In genomic region chr22:38927033-38927789, GRCh38 we compare ENCODE assay signal across 8 cellular contexts. TPM values are rescaled to one million over a fixed set of nuclear protein-coding genes. Genes with fewer than 3 reads are reported as not detected.
DNase-seq lines count a peak whose midpoint lies in the region; ATAC-seq and TF ChIP-seq lines count a peak whose summit lies in the region.

No MANE protein-coding gene starts in this region.

- H3K27me3 ChIP-seq in thoracic aorta (replicated peaks; ENCODE audit: insufficient read depth), result no peaks in the 10 kb centered on the region

- ATAC-seq in thoracic aorta (ENCODE audit: insufficient number of reproducible peaks, low FRiP score, low read depth) (peak; percentile 36), GM19324 (IDR thresholded peaks at IDR 0.05; ENCODE audit: low FRiP score, unreplicated experiment) (no peak), GM18907 (IDR thresholded peaks at IDR 0.05; ENCODE audit: unreplicated experiment) (no peak)

- H3K4me3 Mint-ChIP-seq in neural crest cell, result peak overlapping the region; percentile 24

- DNase-seq in GM12864 (ENCODE audit: low read depth), result no peak
- DNase-seq in NCI-H82 treated with DMSO at 0.1 percent for 48 hours (lab: John Stamatoyannopoulos, UW; ENCODE audit: unreplicated experiment), result peak; percentile 76
- DNase-seq in activated effector memory CD4-positive, alpha-beta T cell treated with anti-CD3 and anti-CD28 coated beads, Interleukin-2, amount 50 U/mL, for 16 hours, result peak; percentile 83
- DNase-seq in foreskin melanocyte, result peak; percentile 27
- DNase-seq in neural crest cell (ENCODE audit: low read depth, low spot score), result peak; percentile 70
- peak; percentile 25 for DNase-seq in thoracic aorta (ENCODE audit: low spot score)

- peaks cover 15% of the 10 kb centered on the region for H3K4me1 Mint-ChIP-seq in neural crest cell

- H3K36me3 Mint-ChIP-seq in neural crest cell (ENCODE audit: low read depth), result no peaks in the 10 kb centered on the region

- H3K27ac Mint-ChIP-seq in neural crest cell (ENCODE audit: unreplicated experiment), result no peak overlapping the region

- H3K4me3 ChIP-seq in GM12864 (ENCODE audit: low read depth, low read length) (peak overlapping the region; percentile 15; the same call in 1 of the 2 replicates), thoracic aorta (peak overlapping the region; percentile 61)

- no peaks in the 10 kb centered on the region for H3K9me3 ChIP-seq in thoracic aorta

- no peaks in the 10 kb centered on the region for H3K9me3 Mint-ChIP-seq in neural crest cell

- H3K36me3 ChIP-seq in thoracic aorta, result no peaks in the 10 kb centered on the region

- H3K27ac ChIP-seq in thoracic aorta, result peak overlapping the region; percentile 60 to 83

- TF ChIP-seq CTCF in GM12864 (IDR thresholded peaks at IDR 0.05; ENCODE audit: low read depth, low read length, missing control alignments) (peak; percentile 76), neural crest cell (conservative IDR thresholded peaks at IDR 0.05) (peak; percentile 73), thoracic aorta (IDR thresholded peaks at IDR 0.05) (peak; percentile 75)

- H3K4me1 ChIP-seq in thoracic aorta (ENCODE audit: control insufficient read depth in 1 of 2, low read depth in 2 of 2), result peaks cover 7 to 40% of the 10 kb centered on the region in 2 donors

- H3K27me3 Mint-ChIP-seq in neural crest cell (ENCODE audit: low read depth), result peaks cover 23% of the 10 kb centered on the region

RNA-seq across cellular contexts. Expression of gene APOBEC3A, which starts 30.2 kb away (rescaled TPM):
- not detected in 2 replicates for total RNA-seq in neural crest cell
- 1 to 10 TPM in 1 of 2 donors, under 1 TPM in 1; 0.41 to 5.1 TPM for total RNA-seq in thoracic aorta

RNA-seq across cellular contexts. Expression of gene APOBEC3B, which starts 54.9 kb away (rescaled TPM):
- 12.3 and 14.5 TPM in 2 replicates for total RNA-seq in neural crest cell
- under 1 TPM in 1 of 2 donors, not detected in 1; 0.42 TPM for total RNA-seq in thoracic aorta

RNA-seq across cellular contexts. Expression of gene CBX6, which starts 55.2 kb away (rescaled TPM):
- total RNA-seq in neural crest cell, result 45.8 and 48.2 TPM in 2 replicates
- total RNA-seq in thoracic aorta, result 100 to 1,000 TPM in 1 of 2 donors, 10 to 100 TPM in 1; 80.1 to 111 TPM
